Comparison of ENCODE assay signal across 1 cellular context in genomic region chr6:71388068-71388744, GRCh38.
TF ChIP-seq lines count a peak whose summit lies in the region.

No MANE protein-coding gene starts in this region.

TF ChIP-seq in SK-N-SH treated with all-trans-retinoic acid at 6 μM for 48 hours, 23 proteins besides CTCF, POLR2A, EP300 and RAD21 (continued from another document):
- TF ChIP-seq CREB5 (CRISPR knock-in tag; IDR thresholded peaks at IDR 0.05; ENCODE audit: low read depth) (no peak), TOX (CRISPR knock-in tag; IDR thresholded peaks at IDR 0.05; ENCODE audit: borderline replicate concordance) (no peak), CSDC2 (CRISPR knock-in tag; IDR thresholded peaks at IDR 0.05) (no peak), PATZ1 (CRISPR knock-in tag; IDR thresholded peaks at IDR 0.05; ENCODE audit: borderline replicate concordance) (no peak)
